In the genomic region with DNA sequence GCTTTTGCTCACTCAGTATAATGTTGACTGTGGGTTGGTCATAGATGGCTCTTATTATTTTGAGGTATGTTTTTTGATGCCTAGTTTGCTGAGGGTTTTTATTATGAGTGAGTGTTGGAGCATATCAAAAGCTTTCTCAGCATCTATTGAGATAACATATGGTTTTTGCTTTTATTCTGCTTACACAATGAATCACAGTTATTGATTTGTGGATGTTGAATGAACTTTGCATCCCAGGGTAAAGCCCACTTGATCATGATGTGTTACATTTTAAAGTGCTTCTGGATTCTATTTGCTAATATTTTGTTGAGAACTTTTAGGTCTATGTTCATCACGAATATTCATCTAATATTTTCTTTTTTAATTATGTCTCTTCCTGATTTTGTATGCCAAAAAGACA, we compare ENCODE assay signal across 20 cellular contexts.
DNase-seq lines count a peak whose midpoint lies in the region; ATAC-seq, FAIRE-seq and TF ChIP-seq lines count a peak whose summit lies in the region.
"Had no signal": no experiment of that assay in that cellular context is flagged by ENCODE, and none has a peak within 500 bp of the region (broad histone marks: within the 10 kb centered on the region; RNA-seq: fewer than 3 reads in every experiment).

No MANE protein-coding gene starts in this region.

- no peaks in the 10 kb centered on the region for H3K9me3 ChIP-seq in SK-N-MC (ENCODE audit: low read depth, low read length)
- H3K9me3 ChIP-seq: A549, Caco-2 had no signal

- H3K27ac ChIP-seq in SK-N-MC: peak overlapping the region; percentile 77; the same call in 1 of the 2 replicates
- H3K27ac ChIP-seq: 22Rv1; A549; BLaER1 treated with 17β-estradiol and CSF1 and Interleukin-3, amounts not matched to agents 10 nM and 100 nM; C4-2B had no signal

- peak; percentile 52 for FAIRE-seq in GM12891 (lab: Jason Lieb, UNC)
- FAIRE-seq: A549, D721Med, G401.6, GM19239 had no signal

- no peaks in the 10 kb centered on the region for H3K36me3 ChIP-seq in SK-N-MC (ENCODE audit: insufficient read depth, low read length)
- H3K36me3 ChIP-seq: BLaER1 treated with 17β-estradiol and CSF1 and Interleukin-3, amounts not matched to agents 10 nM and 100 nM had no signal

- peak; percentile 60 for DNase-seq in NCI-H2107 treated with DMSO at 0.1 percent for 48 hours (lab: John Stamatoyannopoulos, UW; ENCODE audit: unreplicated experiment)
- no peak for DNase-seq in NCI-H2107 (lab: John Stamatoyannopoulos, UW)
- DNase-seq in GM12891 (ENCODE audit: insufficient read length, low spot score): no peak
- no peak for DNase-seq in SK-N-MC (ENCODE audit: low read depth, low spot score)
- no peak for DNase-seq in stimulated activated naive CD8-positive, alpha-beta T cell treated with anti-CD3 and anti-CD28 coated beads, Interleukin-15, Interleukin-2, amounts not matched to agents 100 U/mL and 50 U/mL, for 24 hours
- DNase-seq in NCI-H1092 treated with DMSO at 0.1 percent for 48 hours (lab: John Stamatoyannopoulos, UW): no peak
- DNase-seq: AML-193; Caco-2; Calu3; CD4-positive, alpha-beta T cell; CD8-positive, alpha-beta T cell; DMS79 treated with DMSO at 0.1 percent for 48 hours; GF-D8 had no signal

- no peak for TF ChIP-seq POLR2A in GM12891 (IDR thresholded peaks at IDR 0.05; ENCODE audit: low read depth, low read length)

- no peak overlapping the region for H3K9ac ChIP-seq in SK-N-MC (ENCODE audit: insufficient read length)
- H3K9ac ChIP-seq: BLaER1 treated with 17β-estradiol and CSF1 and Interleukin-3, amounts not matched to agents 10 nM and 100 nM had no signal

- ATAC-seq in stimulated activated naive CD8-positive, alpha-beta T cell treated with anti-CD3 and anti-CD28 coated beads, Interleukin-15, Interleukin-2, amounts not matched to agents 100 U/mL and 50 U/mL, for 24 hours: no peak
- ATAC-seq: A549; CD8-positive, alpha-beta T cell had no signal

- H3K4me3 ChIP-seq in SK-N-MC: no peak overlapping the region
- H3K4me3 ChIP-seq: A549; BLaER1 treated with 17β-estradiol and CSF1 and Interleukin-3, amounts not matched to agents 10 nM and 100 nM had no signal

TF ChIP-seq in GM12891, 5 proteins besides CTCF, POLR2A, EP300 and RAD21:
- no peak for TF ChIP-seq POU2F2 (IDR thresholded peaks at IDR 0.05; ENCODE audit: low read depth, low read length)
- TF ChIP-seq POLR2AphosphoS5 (IDR thresholded peaks at IDR 0.05; ENCODE audit: low read depth, low read length): no peak
- TF ChIP-seq TAF1 (IDR thresholded peaks at IDR 0.05; ENCODE audit: low read depth, low read length): no peak
- TF ChIP-seq SPI1 (IDR thresholded peaks at IDR 0.05; ENCODE audit: low read depth, low read length): no peak
- TF ChIP-seq PAX5 (IDR thresholded peaks at IDR 0.05; ENCODE audit: insufficient read depth, low read length, severe bottlenecking): no peak
